ENCODE assay signal across 8 cellular contexts in genomic region chr7:87628780-87629569, GRCh38. TPM values are rescaled to one million over a fixed set of nuclear protein-coding genes. Genes with fewer than 3 reads are reported as not detected.
DNase-seq lines count a peak whose midpoint lies in the region; ATAC-seq and TF ChIP-seq lines count a peak whose summit lies in the region.

No MANE protein-coding gene starts in this region.

- H3K36me3 ChIP-seq in PC-3 (ENCODE audit: low read depth, low read length) (no peaks in the 10 kb centered on the region), osteoblast (ENCODE audit: insufficient read depth, low read length) (no peaks in the 10 kb centered on the region)

- no peaks in the 10 kb centered on the region for H3K9me3 Mint-ChIP-seq in activated naive CD8-positive, alpha-beta T cell treated with anti-CD3 and anti-CD28 coated beads, Interleukin-2, amount 50 U/mL, for 24 hours

- H3K36me3 Mint-ChIP-seq in activated naive CD8-positive, alpha-beta T cell treated with anti-CD3 and anti-CD28 coated beads, Interleukin-2, amount 50 U/mL, for 24 hours (ENCODE audit: low read depth) = no peaks in the 10 kb centered on the region

- peaks cover 10% of the 10 kb centered on the region for H3K4me1 ChIP-seq in PC-3 (ENCODE audit: insufficient read depth, low read length)
- H3K4me1 ChIP-seq in osteoblast (ENCODE audit: insufficient read depth, low read length) = peaks cover 13% of the 10 kb centered on the region

- H3K9me2 ChIP-seq in PC-3 (replicated peaks; ENCODE audit: low read length) = no peaks in the 10 kb centered on the region

- H3K4me2 ChIP-seq in PC-3 (ENCODE audit: low read length) = peak overlapping the region; percentile 96
- H3K4me2 ChIP-seq in osteoblast (ENCODE audit: insufficient read depth, low read length) = peak overlapping the region; percentile 82

- peak overlapping the region; percentile 81 for H2AFZ ChIP-seq in PC-3 (ENCODE audit: low read length)
- peak overlapping the region; percentile 93 for H2AFZ ChIP-seq in osteoblast (ENCODE audit: low read length)

- H3K27ac Mint-ChIP-seq in activated naive CD8-positive, alpha-beta T cell treated with anti-CD3 and anti-CD28 coated beads, Interleukin-2, amount 50 U/mL, for 24 hours = no peak overlapping the region

- ATAC-seq in PC-3 = peak; percentile 17
- peak; percentile 11 for ATAC-seq in activated naive CD8-positive, alpha-beta T cell treated with anti-CD3 and anti-CD28 coated beads, Interleukin-2, amount 50 U/mL, for 24 hours
- no peak for ATAC-seq in HG03139 (IDR thresholded peaks at IDR 0.05; ENCODE audit: unreplicated experiment)
- no peak for ATAC-seq in HG02588 (IDR thresholded peaks at IDR 0.05; ENCODE audit: unreplicated experiment)

- H3K27me3 ChIP-seq in PC-3 (ENCODE audit: low read length) (peaks cover 13% of the 10 kb centered on the region; the same call in 1 of the 2 replicates), osteoblast (ENCODE audit: insufficient read depth, low read length) (no peaks in the 10 kb centered on the region)

- peaks cover 23% of the 10 kb centered on the region for H3K27me3 Mint-ChIP-seq in activated naive CD8-positive, alpha-beta T cell treated with anti-CD3 and anti-CD28 coated beads, Interleukin-2, amount 50 U/mL, for 24 hours

- CTCF ChIA-PET in PC-3 (lab: Charles Lee) = no interaction called here

- no peak overlapping the region for H3K9ac ChIP-seq in PC-3 (ENCODE audit: low read length)

- H3K79me2 ChIP-seq in PC-3 (ENCODE audit: low read length) (no peaks in the 10 kb centered on the region), osteoblast (ENCODE audit: insufficient read depth, low read length) (no peaks in the 10 kb centered on the region)

- H3F3A ChIP-seq in PC-3 (ENCODE audit: low read length, unreplicated experiment) = no peaks in the 10 kb centered on the region

- peak overlapping the region; percentile 72 for H3K4me3 ChIP-seq in PC-3 (ENCODE audit: low read length)
- H3K4me3 ChIP-seq in osteoblast (ENCODE audit: insufficient read depth, low read length) = peak overlapping the region; percentile 71

- DNase-seq in NCI-H524 (lab: John Stamatoyannopoulos, UW) (peak; percentile 19 to 43), NCI-H524 treated with DMSO at 0.1 percent for 48 hours (lab: John Stamatoyannopoulos, UW) (no peak), PC-3 (no peak), cardiac septum (ENCODE audit: low spot score) (peak; percentile 75), osteoblast (ENCODE audit: insufficient read length, low spot score, missing footprints) (peak; percentile 29)
- DNase-seq in activated naive CD8-positive, alpha-beta T cell treated with anti-CD3 and anti-CD28 coated beads, Interleukin-2, amount 50 U/mL, for 24 hours = peak; percentile 14

- H3K27ac ChIP-seq in PC-3 (ENCODE audit: low read length) = no peak overlapping the region
- H3K27ac ChIP-seq in osteoblast (ENCODE audit: low read depth, low read length) = no peak overlapping the region

- H3K9me3 ChIP-seq in PC-3 (ENCODE audit: low read length) (no peaks in the 10 kb centered on the region), osteoblast (ENCODE audit: low read depth, low read length) (no peaks in the 10 kb centered on the region)

- H4K20me1 ChIP-seq in PC-3 (ENCODE audit: low read length) (no peaks in the 10 kb centered on the region), osteoblast (ENCODE audit: insufficient read depth, low read length) (no peaks in the 10 kb centered on the region)

- peaks cover 9% of the 10 kb centered on the region for H3K4me1 Mint-ChIP-seq in activated naive CD8-positive, alpha-beta T cell treated with anti-CD3 and anti-CD28 coated beads, Interleukin-2, amount 50 U/mL, for 24 hours

- TF ChIP-seq CTCF in PC-3 (conservative IDR thresholded peaks at IDR 0.05; ENCODE audit: low read depth, low read length) = no peak
- TF ChIP-seq CTCF in osteoblast (IDR thresholded peaks at IDR 0.05; ENCODE audit: extremely low read depth, low read depth, low read length) = no peak

- BruUV-seq in PC-3 (replicated peaks; lab: Mats Ljungman, UMichigan) = no TSS peak

- POLR2A ChIA-PET in PC-3 (lab: Charles Lee; ENCODE audit: unreplicated experiment) = no interaction called here

- intact Hi-C loops in PC-3 (cut with micrococcal nuclease) (no loop called here), cardiac septum (cut with DNase I) (loop anchor here (2.0 kb wide), 1 partner anchor 248 kb away; the partner anchor contains the start of genes DBF4 and SLC25A40)

- H3K4me3 Mint-ChIP-seq in activated naive CD8-positive, alpha-beta T cell treated with anti-CD3 and anti-CD28 coated beads, Interleukin-2, amount 50 U/mL, for 24 hours = peak overlapping the region; percentile 73

RNA-seq across cellular contexts. Expression of gene RUNDC3B, which starts 0.8 kb away (rescaled TPM):
- total RNA-seq in PC-3 (2014; rRNA removed) (0.12 and 1.1 TPM in 2 replicates), cardiac septum (1.5 TPM), osteoblast (under 0.01 and 0.29 TPM in 2 replicates)

RNA-seq across cellular contexts. Expression of gene ABCB1, which starts 28.3 kb away (rescaled TPM):
- not detected in 2 replicates for total RNA-seq in PC-3 (2014; rRNA removed)
- 5.0 TPM for total RNA-seq in cardiac septum
- not detected in 2 replicates for total RNA-seq in osteoblast

Comparison
In these comparisons a context has a peak if more than half of its experiments do, and no peak if none do; other contexts are left out.
1. DNase-seq: peak in NCI-H524 (2 of 2), activated naive CD8-positive, alpha-beta T cell treated with anti-CD3 and anti-CD28 coated beads, Interleukin-2, amount 50 U/mL, for 24 hours (single experiment), cardiac septum (single experiment) and osteoblast (single experiment); none in NCI-H524 treated with DMSO at 0.1 percent for 48 hours (single experiment) and PC-3 (single experiment).
2. ATAC-seq: peak in PC-3 (single experiment) and activated naive CD8-positive, alpha-beta T cell treated with anti-CD3 and anti-CD28 coated beads, Interleukin-2, amount 50 U/mL, for 24 hours (single experiment); none in HG03139 (single experiment) and HG02588 (single experiment).